ENCODE assay signal across 13 cellular contexts in genomic region chr14:101584049-101584859, GRCh38.
DNase-seq lines count a peak whose midpoint lies in the region; ATAC-seq, FAIRE-seq and TF ChIP-seq lines count a peak whose summit lies in the region.
"Had no signal": no experiment of that assay in that cellular context is flagged by ENCODE, and none has a peak within 500 bp of the region (broad histone marks: within the 10 kb centered on the region; RNA-seq: fewer than 3 reads in every experiment).

No MANE protein-coding gene starts in this region.

- no peak overlapping the region for H3K27ac Mint-ChIP-seq in central memory CD8-positive, alpha-beta T cell (ENCODE audit: low read depth)
- H3K27ac Mint-ChIP-seq: activated naive CD8-positive, alpha-beta T cell treated with anti-CD3 and anti-CD28 coated beads, Interleukin-2, amount 10 ng/mL, durations not matched to agents 7 days and 5 days; IgD-negative memory B cell had no signal

- no peaks in the 10 kb centered on the region for H3K9me3 ChIP-seq in mucosa of rectum (ENCODE audit: control insufficient read depth in 2 of 2, low read length in 2 of 2)
- H3K9me3 ChIP-seq: upper lobe of left lung had no signal

- H3K27me3 ChIP-seq in mucosa of rectum (ENCODE audit: control insufficient read depth in 2 of 2, insufficient read depth in 2 of 2, low read length in 2 of 2), result peaks cover 0 to 2% of the 10 kb centered on the region in 2 donors
- H3K27me3 ChIP-seq: upper lobe of left lung had no signal

- no peak overlapping the region for H3K4me3 Mint-ChIP-seq in central memory CD8-positive, alpha-beta T cell
- H3K4me3 Mint-ChIP-seq: activated naive CD8-positive, alpha-beta T cell treated with anti-CD3 and anti-CD28 coated beads, Interleukin-2, amount 10 ng/mL, durations not matched to agents 7 days and 5 days had no signal

- H3K4me3 ChIP-seq in NB4 (ENCODE audit: low read depth, low read length), result no peak overlapping the region
- H3K4me3 ChIP-seq in mucosa of rectum (ENCODE audit: low read length in 2 of 2), result peak overlapping the region; percentile 31 to 35
- H3K4me3 ChIP-seq: upper lobe of left lung had no signal

- H3K27ac ChIP-seq in mucosa of rectum (ENCODE audit: low read depth in 2 of 2, low read length in 2 of 2), result no peak overlapping the region
- H3K27ac ChIP-seq: upper lobe of left lung had no signal

- no peaks in the 10 kb centered on the region for H3K4me1 ChIP-seq in mucosa of rectum (ENCODE audit: control insufficient read depth in 2 of 2, insufficient read depth in 2 of 2, low read length in 2 of 2)
- H3K4me1 ChIP-seq: upper lobe of left lung had no signal

- ATAC-seq in central memory CD8-positive, alpha-beta T cell (replicated peaks; ENCODE audit: extremely low read depth, poor library complexity, severe bottlenecking), result peak; percentile 28
- ATAC-seq in HG03378 (IDR thresholded peaks at IDR 0.05; ENCODE audit: unreplicated experiment) (no peak), GM21529 (IDR thresholded peaks at IDR 0.05; ENCODE audit: unreplicated experiment) (no peak)

- TF ChIP-seq CTCF in NB4 (IDR thresholded peaks at IDR 0.05; ENCODE audit: low read depth, low read length), result no peak

- no peak for FAIRE-seq in RCC 7860 (lab: Jason Lieb, UNC)

- H3K27me3 Mint-ChIP-seq in central memory CD8-positive, alpha-beta T cell, result peaks cover 12% of the 10 kb centered on the region

- TF ChIP-seq POLR2A in NB4 (IDR thresholded peaks at IDR 0.05; ENCODE audit: extremely low read depth, insufficient read length), result no peak

- DNase-seq in AG20443 (ENCODE audit: low spot score) (peak; percentile 79), NB4 (ENCODE audit: low read depth) (peak; percentile 78), RCC 7860 (ENCODE audit: low spot score) (no peak), HPDE6-E6E7 (ENCODE audit: extremely low spot score) (no peak)
- no peak for DNase-seq in central memory CD8-positive, alpha-beta T cell (ENCODE audit: low spot score in 2 of 2)
- DNase-seq: activated naive CD8-positive, alpha-beta T cell treated with anti-CD3 and anti-CD28 coated beads, Interleukin-2, amount 10 ng/mL, durations not matched to agents 7 days and 5 days; DMS 273 treated with DMSO at 0.1 percent for 48 hours; stimulated activated CD4-positive, alpha-beta T cell treated with anti-CD3 and anti-CD28 coated beads, Interleukin-2, amount 100 ng/mL, for 48 hours had no signal

- H3K36me3 ChIP-seq in mucosa of rectum (ENCODE audit: control insufficient read depth in 2 of 2, insufficient read depth in 2 of 2, low read length in 2 of 2), result no peaks in the 10 kb centered on the region
- H3K36me3 ChIP-seq: upper lobe of left lung had no signal

- no peaks in the 10 kb centered on the region for H3K36me3 Mint-ChIP-seq in central memory CD8-positive, alpha-beta T cell (ENCODE audit: insufficient read depth)
- H3K36me3 Mint-ChIP-seq: activated naive CD8-positive, alpha-beta T cell treated with anti-CD3 and anti-CD28 coated beads, Interleukin-2, amount 10 ng/mL, durations not matched to agents 7 days and 5 days had no signal

- H3K9me3 Mint-ChIP-seq in central memory CD8-positive, alpha-beta T cell, result no peaks in the 10 kb centered on the region
- H3K9me3 Mint-ChIP-seq: activated naive CD8-positive, alpha-beta T cell treated with anti-CD3 and anti-CD28 coated beads, Interleukin-2, amount 10 ng/mL, durations not matched to agents 7 days and 5 days had no signal

- H3K9ac ChIP-seq in mucosa of rectum (ENCODE audit: low read depth in 1 of 2, low read length in 2 of 2), result no peak overlapping the region

- no peaks in the 10 kb centered on the region for H3K4me1 Mint-ChIP-seq in central memory CD8-positive, alpha-beta T cell
- H3K4me1 Mint-ChIP-seq: activated naive CD8-positive, alpha-beta T cell treated with anti-CD3 and anti-CD28 coated beads, Interleukin-2, amount 10 ng/mL, durations not matched to agents 7 days and 5 days had no signal

Comparison
In these comparisons a context has a peak if more than half of its experiments do, and no peak if none do; other contexts are left out.
1. DNase-seq: peak in AG20443 (single experiment) and NB4 (single experiment); none in central memory CD8-positive, alpha-beta T cell (0 of 2), RCC 7860 (single experiment) and HPDE6-E6E7 (single experiment).